Comparison of ENCODE assay signal across 1 cellular context in the genomic region with DNA sequence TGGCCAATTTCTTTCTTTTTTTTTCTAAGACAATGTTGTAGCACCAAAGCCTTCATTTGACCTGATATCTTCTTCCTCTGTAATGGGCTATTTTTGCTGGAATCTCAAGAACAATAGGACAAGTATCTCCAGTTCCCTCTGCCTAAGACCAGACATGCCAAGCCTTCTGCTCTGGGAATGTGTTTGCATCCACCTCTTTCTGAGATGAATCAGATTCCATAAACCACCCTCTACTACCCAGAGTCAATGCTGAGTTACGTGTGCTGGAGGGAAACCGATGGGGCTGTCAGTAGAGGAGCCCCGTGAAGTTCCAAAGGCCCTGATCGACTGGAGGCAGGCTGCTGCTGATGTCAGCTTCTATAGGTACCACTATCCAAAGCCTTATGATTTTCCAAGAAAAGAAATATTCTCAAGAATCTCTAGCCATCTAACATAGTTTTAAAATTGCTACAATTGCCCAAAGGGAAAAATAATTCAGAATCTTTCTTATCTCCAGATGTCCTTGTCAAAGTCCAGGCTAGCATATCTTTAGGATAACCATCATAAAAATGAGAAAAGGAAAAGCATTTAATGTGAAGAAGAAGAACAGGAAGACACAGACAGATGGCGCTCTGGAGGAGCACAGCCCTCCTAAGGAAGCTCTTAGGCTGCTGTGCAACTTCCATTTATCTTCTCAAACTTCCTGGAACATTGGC.
TF ChIP-seq lines count a peak whose summit lies in the region.

No MANE protein-coding gene starts in this region.

TF ChIP-seq in H1, 55 proteins besides CTCF, POLR2A, EP300 and RAD21:
- TF ChIP-seq BRCA1 (IDR thresholded peaks at IDR 0.05; ENCODE audit: low read depth, low read length), result no peak
- no peak for TF ChIP-seq TEAD4 (IDR thresholded peaks at IDR 0.05; ENCODE audit: low read depth, low read length)
- TF ChIP-seq SIRT6 (IDR thresholded peaks at IDR 0.05; ENCODE audit: low read length), result no peak
- no peak for TF ChIP-seq KDM5A (IDR thresholded peaks at IDR 0.05; ENCODE audit: low read length)
- TF ChIP-seq CBX5 (IDR thresholded peaks at IDR 0.05; ENCODE audit: low read depth, low read length), result no peak
- no peak for TF ChIP-seq JUN (IDR thresholded peaks at IDR 0.05; ENCODE audit: low read depth, low read length)
- no peak for TF ChIP-seq KDM4A (IDR thresholded peaks at IDR 0.05; ENCODE audit: low read depth, low read length, severe bottlenecking)
- TF ChIP-seq GTF2F1 (IDR thresholded peaks at IDR 0.05; ENCODE audit: borderline replicate concordance, low read depth, low read length), result no peak
- TF ChIP-seq KDM1A (IDR thresholded peaks at IDR 0.05; ENCODE audit: borderline replicate concordance, low read length), result no peak
- TF ChIP-seq ATF3 (IDR thresholded peaks at IDR 0.05; ENCODE audit: insufficient read depth, low read depth, low read length), result no peak
- no peak for TF ChIP-seq NANOG (IDR thresholded peaks at IDR 0.05; ENCODE audit: insufficient read depth, low read depth, low read length, poor library complexity, severe bottlenecking)
- no peak for TF ChIP-seq SIN3A (conservative IDR thresholded peaks at IDR 0.05 in 1 of 2, IDR thresholded peaks at IDR 0.05 in 1 of 2; ENCODE audit: low read depth in 1 of 2, low read length in 2 of 2)
- TF ChIP-seq JUND (IDR thresholded peaks at IDR 0.05; ENCODE audit: low read length), result no peak
- TF ChIP-seq CHD7 (IDR thresholded peaks at IDR 0.05; ENCODE audit: insufficient replicate concordance, low read length), result no peak
- no peak for TF ChIP-seq HDAC2 (IDR thresholded peaks at IDR 0.05; ENCODE audit: borderline replicate concordance in 1 of 2, low read depth in 2 of 2, low read length in 2 of 2)
- TF ChIP-seq POLR2AphosphoS5 (IDR thresholded peaks at IDR 0.05; ENCODE audit: low read depth, low read length), result no peak
- no peak for TF ChIP-seq SRF (IDR thresholded peaks at IDR 0.05; ENCODE audit: low read depth, low read length)
- TF ChIP-seq, protein P1, sequence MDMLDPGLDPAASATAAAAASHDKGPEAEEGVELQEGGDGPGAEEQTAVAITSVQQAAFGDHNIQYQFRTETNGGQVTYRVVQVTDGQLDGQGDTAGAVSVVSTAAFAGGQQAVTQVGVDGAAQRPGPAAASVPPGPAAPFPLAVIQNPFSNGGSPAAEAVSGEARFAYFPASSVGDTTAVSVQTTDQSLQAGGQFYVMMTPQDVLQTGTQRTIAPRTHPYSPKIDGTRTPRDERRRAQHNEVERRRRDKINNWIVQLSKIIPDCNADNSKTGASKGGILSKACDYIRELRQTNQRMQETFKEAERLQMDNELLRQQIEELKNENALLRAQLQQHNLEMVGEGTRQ (IDR thresholded peaks at IDR 0.05; ENCODE audit: low read length), result no peak
- TF ChIP-seq NRF1 (IDR thresholded peaks at IDR 0.05; ENCODE audit: low read depth, low read length), result no peak
